ENCODE assay signal across 15 cellular contexts in the genomic region with DNA sequence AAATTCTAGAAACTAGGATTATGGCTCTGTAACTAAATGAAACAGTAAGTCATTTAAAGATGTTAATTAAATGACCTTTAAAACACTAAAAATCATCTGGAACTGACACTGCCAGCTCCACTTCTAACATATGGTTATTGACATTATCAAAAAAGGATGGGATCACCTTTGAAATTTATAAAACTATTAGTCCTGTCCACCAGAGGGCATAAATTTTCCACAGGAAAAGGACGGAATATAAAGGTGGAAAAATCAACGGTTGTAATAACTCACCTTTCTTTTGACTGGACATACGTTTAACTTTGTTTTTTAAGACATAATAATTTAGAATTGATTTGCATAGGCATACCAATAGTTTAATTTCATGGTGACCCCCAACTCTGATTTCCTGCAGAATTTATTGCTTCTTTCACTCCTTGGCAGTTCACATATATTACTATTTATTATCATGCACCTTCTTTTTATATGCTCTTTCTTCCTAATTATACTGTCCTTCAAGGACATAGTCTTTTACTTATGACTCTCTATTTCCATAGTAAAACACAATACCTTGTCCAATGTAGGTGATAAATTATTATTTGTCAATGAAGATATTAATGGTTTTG.
DNase-seq lines count a peak whose midpoint lies in the region; ATAC-seq and TF ChIP-seq lines count a peak whose summit lies in the region.
"Had no signal": no experiment of that assay in that cellular context is flagged by ENCODE, and none has a peak within 500 bp of the region (broad histone marks: within the 10 kb centered on the region; RNA-seq: fewer than 3 reads in every experiment).

No MANE protein-coding gene starts in this region.

- H2BK20ac ChIP-seq in H9 (ENCODE audit: low read depth, low read length, poor library complexity, severe bottlenecking) = no peak overlapping the region

- H4K91ac ChIP-seq in H9 (ENCODE audit: insufficient read length, low read depth, low read length) = no peak overlapping the region

- no peak overlapping the region for H2BK12ac ChIP-seq in H9 (ENCODE audit: insufficient read length, low read depth, low read length)

- no peaks in the 10 kb centered on the region for H3K23me2 ChIP-seq in H9 (ENCODE audit: insufficient read length, low read depth, low read length, poor library complexity, severe bottlenecking)

- H3K14ac ChIP-seq in H9 (ENCODE audit: insufficient read depth, low read length) = no peak overlapping the region

- no peaks in the 10 kb centered on the region for H3K9me3 ChIP-seq in H9 (ENCODE audit: control insufficient read depth, low read depth, low read length)
- H3K9me3 ChIP-seq in OCI-LY3 (ENCODE audit: insufficient read depth, low read length) = no peaks in the 10 kb centered on the region
- H3K9me3 ChIP-seq in neural progenitor cell (ENCODE audit: low read depth) = no peaks in the 10 kb centered on the region
- H3K9me3 ChIP-seq in Peyer's patch = no peaks in the 10 kb centered on the region
- H3K9me3 ChIP-seq: tibial artery had no signal

- no peak overlapping the region for H4K8ac ChIP-seq in H9 (replicated peaks; ENCODE audit: insufficient read length, low read depth, low read length)

- H4K20me1 ChIP-seq in H9 (ENCODE audit: control insufficient read depth, insufficient read depth, insufficient read length) (no peaks in the 10 kb centered on the region), OCI-LY3 (ENCODE audit: insufficient read depth, low read length) (no peaks in the 10 kb centered on the region), neural progenitor cell (ENCODE audit: low read depth) (no peaks in the 10 kb centered on the region)

- no peak overlapping the region for H3K23ac ChIP-seq in H9 (ENCODE audit: insufficient read length, low read depth, low read length)

- H3K36me3 ChIP-seq in OCI-LY3 (replicated peaks; ENCODE audit: low read depth, low read length) (no peaks in the 10 kb centered on the region), neural progenitor cell (no peaks in the 10 kb centered on the region), Peyer's patch (no peaks in the 10 kb centered on the region)
- H3K36me3 ChIP-seq: tibial artery had no signal

- no peak overlapping the region for H3K18ac ChIP-seq in H9 (ENCODE audit: insufficient read length, low read depth, low read length)

- H3K4me1 ChIP-seq in H9 (ENCODE audit: insufficient read depth, low read length) (no peaks in the 10 kb centered on the region), OCI-LY3 (ENCODE audit: low read length) (no peaks in the 10 kb centered on the region), neural progenitor cell (no peaks in the 10 kb centered on the region), Peyer's patch (no peaks in the 10 kb centered on the region)
- H3K4me1 ChIP-seq: tibial artery had no signal

- H3K27ac ChIP-seq in H9 (ENCODE audit: insufficient read length, low read depth, low read length) = no peak overlapping the region
- no peak overlapping the region for H3K27ac ChIP-seq in OCI-LY3 (ENCODE audit: low read length)
- H3K27ac ChIP-seq in cingulate gyrus (ENCODE audit: low read depth, low read length) = peak overlapping the region; percentile 33
- no peak overlapping the region for H3K27ac ChIP-seq in neural progenitor cell
- H3K27ac ChIP-seq in caudate nucleus (ENCODE audit: low read depth, low read length) = no peak overlapping the region
- H3K27ac ChIP-seq in Peyer's patch = no peak overlapping the region
- H3K27ac ChIP-seq: tibial artery had no signal

- no peak overlapping the region for H4K5ac ChIP-seq in H9 (ENCODE audit: insufficient read length, low read depth, low read length)

- no peak overlapping the region for H3T11ph ChIP-seq in H9 (ENCODE audit: low read length)

- H3K4me3 Mint-ChIP-seq in H9 = no peak overlapping the region
- no peak overlapping the region for H3K4me3 Mint-ChIP-seq in neural progenitor cell
- H3K4me3 Mint-ChIP-seq: immature natural killer cell; naive thymus-derived CD8-positive, alpha-beta T cell had no signal

- H3K4me3 ChIP-seq in OCI-LY3 (ENCODE audit: low read length) (no peak overlapping the region), neural progenitor cell (no peak overlapping the region), Peyer's patch (no peak overlapping the region)
- H3K4me3 ChIP-seq: GM12878, tibial artery had no signal

- no peak overlapping the region for H2BK5ac ChIP-seq in H9 (ENCODE audit: insufficient read length, low read length)

- no peak overlapping the region for H2AK5ac ChIP-seq in H9 (ENCODE audit: insufficient read length, low read length)

- H3K9me3 Mint-ChIP-seq in H9 = no peaks in the 10 kb centered on the region
- H3K9me3 Mint-ChIP-seq in neural progenitor cell = no peaks in the 10 kb centered on the region

- DNase-seq in H9 (no peak), neural progenitor cell (ENCODE audit: low spot score) (no peak), caudate nucleus (lab: John Stamatoyannopoulos, UW) (no peak), Peyer's patch (no peak), SHP77 treated with DMSO at 0.1 percent for 48 hours (lab: John Stamatoyannopoulos, UW) (no peak)
- DNase-seq: central memory CD4-positive, alpha-beta T cell; immature natural killer cell; naive thymus-derived CD8-positive, alpha-beta T cell; small intestine; tibial artery had no signal

- H2AFZ ChIP-seq in H9 (ENCODE audit: low read length) = no peak overlapping the region
- H2AFZ ChIP-seq in OCI-LY3 (ENCODE audit: low read depth, low read length) = no peak overlapping the region
- H2AFZ ChIP-seq in neural progenitor cell (replicated peaks) = no peak overlapping the region

- no peak overlapping the region for H3K56ac ChIP-seq in H9 (ENCODE audit: insufficient read length, low read depth, low read length)

- H3K4ac ChIP-seq in H9 (ENCODE audit: low read depth, low read length) = no peak overlapping the region

- no peaks in the 10 kb centered on the region for H3K27me3 Mint-ChIP-seq in H9 (ENCODE audit: low read depth)
- H3K27me3 Mint-ChIP-seq in neural progenitor cell (ENCODE audit: insufficient read depth, low read depth) = no peaks in the 10 kb centered on the region
- H3K27me3 Mint-ChIP-seq: naive thymus-derived CD8-positive, alpha-beta T cell had no signal

- H3K9ac ChIP-seq in H9 (ENCODE audit: extremely low read depth, insufficient read length, low read length) (no peak overlapping the region), OCI-LY3 (ENCODE audit: low read length) (no peak overlapping the region), neural progenitor cell (no peak overlapping the region)

- H3K4me2 ChIP-seq in H9 (ENCODE audit: insufficient read depth, insufficient read length, low read length) (no peak overlapping the region), OCI-LY3 (ENCODE audit: low read length) (no peak overlapping the region), neural progenitor cell (no peak overlapping the region)

- H3K27me3 ChIP-seq in H9 (ENCODE audit: insufficient read depth, low read length) (no peaks in the 10 kb centered on the region), OCI-LY3 (ENCODE audit: low read depth, low read length) (no peaks in the 10 kb centered on the region), neural progenitor cell (no peaks in the 10 kb centered on the region), Peyer's patch (no peaks in the 10 kb centered on the region)
- H3K27me3 ChIP-seq: tibial artery had no signal

- H3K27ac Mint-ChIP-seq in H9 (no peak overlapping the region), neural progenitor cell (no peak overlapping the region)
- H3K27ac Mint-ChIP-seq: activated T-helper 2 cell treated with anti-CD3 and anti-CD28 coated beads, Interferon-gamma antibody, Interleukin-2, Interleukin-4, amounts not matched to agents 10 μg/mL and 5 μg/mL and 100 μg/mL, durations not matched to agents 14 hours and 24 hours and 36 hours; immature natural killer cell; naive thymus-derived CD8-positive, alpha-beta T cell had no signal

- no peaks in the 10 kb centered on the region for H3K36me3 Mint-ChIP-seq in H9 (ENCODE audit: insufficient read depth in 1 of 3, low read depth in 3 of 3)
- no peaks in the 10 kb centered on the region for H3K36me3 Mint-ChIP-seq in neural progenitor cell
- H3K36me3 Mint-ChIP-seq: immature natural killer cell; naive thymus-derived CD8-positive, alpha-beta T cell had no signal

- H2BK15ac ChIP-seq in H9 (ENCODE audit: low read depth, low read length) = no peak overlapping the region

- no CpG with 5 or more reads among the region's 3 CpGs for WGBS in H9 (ENCODE audit: extremely low coverage, insufficient read length, low lambda C conversion rate)

- H3K79me2 ChIP-seq in H9 (ENCODE audit: insufficient read depth, low read length) (no peaks in the 10 kb centered on the region), OCI-LY3 (ENCODE audit: low read length) (no peaks in the 10 kb centered on the region), neural progenitor cell (ENCODE audit: low read depth) (no peaks in the 10 kb centered on the region)

- H3K4me1 Mint-ChIP-seq in H9 (no peaks in the 10 kb centered on the region), neural progenitor cell (no peaks in the 10 kb centered on the region)
- H3K4me1 Mint-ChIP-seq: immature natural killer cell; naive thymus-derived CD8-positive, alpha-beta T cell had no signal

- TF ChIP-seq CTCF in H9 (conservative IDR thresholded peaks at IDR 0.05) (peak; percentile 54), OCI-LY3 (IDR thresholded peaks at IDR 0.05; ENCODE audit: low read depth, low read length) (peak; percentile 42), neural progenitor cell (IDR thresholded peaks at IDR 0.05) (peak; percentile 51), Peyer's patch (IDR thresholded peaks at IDR 0.05) (peak in 1 of 6 experiments; percentile 2)

- TF ChIP-seq POLR2A in Peyer's patch (IDR thresholded peaks at IDR 0.05) = no peak

- H2BK120ac ChIP-seq in H9 (ENCODE audit: low read depth, low read length, poor library complexity, severe bottlenecking) = no peak overlapping the region

- H3F3A ChIP-seq in neural progenitor cell (ENCODE audit: low read depth) = no peaks in the 10 kb centered on the region

- H3K79me1 ChIP-seq in H9 (ENCODE audit: insufficient read depth, low read depth, low read length, poor library complexity, severe bottlenecking) = no peaks in the 10 kb centered on the region

- ATAC-seq in HG02840 (IDR thresholded peaks at IDR 0.05; ENCODE audit: low FRiP score, unreplicated experiment) = no peak
- ATAC-seq: GM12878; naive thymus-derived CD8-positive, alpha-beta T cell had no signal
